In genomic region chr7:149367417-149367816, GRCh38 we compare ENCODE assay signal across 18 cellular contexts.
"Had no signal": no experiment of that assay in that cellular context is flagged by ENCODE, and none has a peak within 500 bp of the region (broad histone marks: within the 10 kb centered on the region; RNA-seq: fewer than 3 reads in every experiment).

No MANE protein-coding gene starts in this region.

- H3K27ac ChIP-seq: heart left ventricle, spleen, suprapubic skin, thyroid gland, upper lobe of left lung, uterus had no signal

- H3K9me3 ChIP-seq: suprapubic skin, thyroid gland, uterus had no signal

- H3K4me1 ChIP-seq: heart left ventricle, spleen, suprapubic skin, thyroid gland, upper lobe of left lung, uterus had no signal

- DNase-seq: cortex of kidney; effector memory CD4-positive, alpha-beta T cell; heart left ventricle; hippocampal formation; kidney glomerular epithelial cell; mucosa of descending colon; naive thymus-derived CD8-positive, alpha-beta T cell; spleen; stimulated activated CD4-positive, alpha-beta T cell treated with anti-CD3 and anti-CD28 coated beads, Interleukin-15, amount 100 ng/mL, for 24 hours; stimulated activated CD4-positive, alpha-beta T cell treated with anti-CD3 and anti-CD28 coated beads, Interleukin-1b, Interleukin-23, amount 100 ng/mL, for 48 hours; stimulated activated CD4-positive, alpha-beta T cell treated with anti-CD3 and anti-CD28 coated beads, Interleukin-4, amount 100 ng/mL, for 24 hours; stimulated activated naive B cell treated with anti-CD40 and anti-IgM and Interleukin-4, amounts not matched to agents 10 μg/mL and 1 μg/mL and 100 μg/mL, for 72 hours; thyroid gland; upper lobe of left lung; uterus had no signal

- ATAC-seq: esophagus mucosa; heart left ventricle; mucosa of descending colon; naive thymus-derived CD8-positive, alpha-beta T cell; sciatic nerve; stimulated activated naive B cell treated with anti-CD40 and anti-IgM and Interleukin-4, amounts not matched to agents 10 μg/mL and 1 μg/mL and 100 μg/mL, for 72 hours had no signal

- H3K36me3 ChIP-seq: heart left ventricle, spleen, suprapubic skin, thyroid gland, upper lobe of left lung, uterus had no signal

- H3K4me1 Mint-ChIP-seq: naive thymus-derived CD8-positive, alpha-beta T cell; stimulated activated naive B cell treated with anti-CD40 and anti-IgM and Interleukin-4, amounts not matched to agents 10 μg/mL and 1 μg/mL and 100 μg/mL, for 72 hours had no signal

- H3K4me3 ChIP-seq: heart left ventricle, mucosa of descending colon, spleen, suprapubic skin, thyroid gland, upper lobe of left lung, uterus had no signal

- H3K27ac Mint-ChIP-seq: naive thymus-derived CD8-positive, alpha-beta T cell; stimulated activated naive B cell treated with anti-CD40 and anti-IgM and Interleukin-4, amounts not matched to agents 10 μg/mL and 1 μg/mL and 100 μg/mL, for 72 hours had no signal

- H3K27me3 ChIP-seq: spleen, suprapubic skin, thyroid gland, upper lobe of left lung, uterus had no signal

- H3K4me3 Mint-ChIP-seq: naive thymus-derived CD8-positive, alpha-beta T cell; stimulated activated naive B cell treated with anti-CD40 and anti-IgM and Interleukin-4, amounts not matched to agents 10 μg/mL and 1 μg/mL and 100 μg/mL, for 72 hours had no signal
